In the genomic region with DNA sequence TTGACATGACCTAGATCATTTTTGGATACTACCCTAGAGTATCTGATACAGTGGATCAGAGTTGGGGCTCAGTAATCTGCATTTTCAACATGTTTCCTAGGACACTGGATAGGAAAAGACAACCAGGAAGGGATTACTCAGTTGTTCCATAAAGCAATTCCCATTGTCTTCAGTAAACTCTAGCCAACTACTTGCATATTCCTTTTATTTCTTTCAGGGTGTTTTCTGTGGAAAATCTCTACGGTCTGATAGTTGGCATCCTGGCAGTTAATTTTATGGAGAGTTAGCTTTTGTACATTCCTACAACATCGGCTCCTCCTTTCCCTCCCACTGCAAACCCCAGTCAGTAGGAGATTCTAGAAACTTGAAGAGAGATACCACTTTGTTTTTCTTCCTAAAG, we compare ENCODE assay signal across 21 cellular contexts.
DNase-seq lines count a peak whose midpoint lies in the region; ATAC-seq, FAIRE-seq and TF ChIP-seq lines count a peak whose summit lies in the region.
"Had no signal": no experiment of that assay in that cellular context is flagged by ENCODE, and none has a peak within 500 bp of the region (broad histone marks: within the 10 kb centered on the region; RNA-seq: fewer than 3 reads in every experiment).

No MANE protein-coding gene starts in this region.

- no peaks in the 10 kb centered on the region for H3K9me3 Mint-ChIP-seq in astrocyte (ENCODE audit: unreplicated experiment)
- H3K9me3 Mint-ChIP-seq in stimulated activated naive CD8-positive, alpha-beta T cell treated with anti-CD3 and anti-CD28 coated beads, Interleukin-15, amount 100 ng/mL, for 72 hours: no peaks in the 10 kb centered on the region

- DNase-seq in astrocyte (ENCODE audit: low read depth) (no peak), left kidney (ENCODE audit: low read depth, low spot score) (peak; percentile 39), GDM1 (lab: John Stamatoyannopoulos, UW) (no peak), urothelium cell line (ENCODE audit: low spot score) (no peak)
- DNase-seq in stimulated activated naive CD8-positive, alpha-beta T cell treated with anti-CD3 and anti-CD28 coated beads, Interleukin-15, amount 100 ng/mL, for 72 hours: no peak
- DNase-seq: AML-193; Calu3; CD4-positive, CD25-positive, alpha-beta regulatory T cell; MG63; NCI-H1105 treated with DMSO at 0.1 percent for 48 hours; NCI-H187; NCI-H69; PC-3 had no signal

- TF ChIP-seq CTCF in astrocyte (IDR thresholded peaks at IDR 0.05; ENCODE audit: insufficient read depth, low read depth, low read length): no peak

- H3K79me2 ChIP-seq in ACC112 (ENCODE audit: control insufficient read depth, insufficient read depth, low read length, unreplicated experiment): peaks cover 11% of the 10 kb centered on the region
- no peaks in the 10 kb centered on the region for H3K79me2 ChIP-seq in astrocyte (ENCODE audit: insufficient read depth, low read length)

- no peaks in the 10 kb centered on the region for H3K36me3 Mint-ChIP-seq in astrocyte (ENCODE audit: low read depth, unreplicated experiment)
- H3K36me3 Mint-ChIP-seq: CD4-positive, CD25-positive, alpha-beta regulatory T cell had no signal

- H3K36me3 ChIP-seq in ACC112 (ENCODE audit: insufficient read depth, low read length) (no peaks in the 10 kb centered on the region), astrocyte (ENCODE audit: insufficient read depth, low read length) (no peaks in the 10 kb centered on the region), rectal smooth muscle tissue (ENCODE audit: control insufficient read depth, insufficient read depth, low read length) (no peaks in the 10 kb centered on the region)
- H3K36me3 ChIP-seq: MG63 had no signal

- H3K27me3 ChIP-seq in ACC112 (ENCODE audit: insufficient read depth, low read length) (no peaks in the 10 kb centered on the region), astrocyte (ENCODE audit: insufficient read depth, low read length) (no peaks in the 10 kb centered on the region), rectal smooth muscle tissue (ENCODE audit: control insufficient read depth, insufficient read depth, low read length) (no peaks in the 10 kb centered on the region)
- H3K27me3 ChIP-seq: MG63 had no signal

- H4K20me1 ChIP-seq in astrocyte (ENCODE audit: insufficient read depth, low read length): no peaks in the 10 kb centered on the region

- H3K4me2 ChIP-seq in astrocyte (ENCODE audit: low read length): no peak overlapping the region
- H3K4me2 ChIP-seq: A549, GM23338, KMS-11 had no signal

- peaks cover 65% of the 10 kb centered on the region for H3K4me1 ChIP-seq in ACC112 (ENCODE audit: control insufficient read depth, insufficient read depth, low read length, unreplicated experiment)
- H3K4me1 ChIP-seq in astrocyte (ENCODE audit: insufficient read depth, low read length): peaks cover 5% of the 10 kb centered on the region
- H3K4me1 ChIP-seq in rectal smooth muscle tissue (ENCODE audit: control insufficient read depth, insufficient read depth, low read length): no peaks in the 10 kb centered on the region

- FAIRE-seq in astrocyte (lab: Jason Lieb, UNC) (peak; percentile 32), urothelium cell line (lab: Jason Lieb, UNC) (no peak)
- FAIRE-seq: A549, GM12892, HepG2 had no signal

- H3K9ac ChIP-seq in astrocyte (ENCODE audit: low read length) (no peak overlapping the region), rectal smooth muscle tissue (ENCODE audit: low read length) (no peak overlapping the region)
- H3K9ac ChIP-seq: KMS-11 had no signal

- H3K4me3 Mint-ChIP-seq in astrocyte (ENCODE audit: unreplicated experiment): no peak overlapping the region
- H3K4me3 Mint-ChIP-seq in stimulated activated naive CD8-positive, alpha-beta T cell treated with anti-CD3 and anti-CD28 coated beads, Interleukin-15, amount 100 ng/mL, for 72 hours: no peak overlapping the region
- H3K4me3 Mint-ChIP-seq: CD4-positive, CD25-positive, alpha-beta regulatory T cell; GM23338 had no signal

- H2AFZ ChIP-seq in ACC112 (ENCODE audit: low read length, unreplicated experiment) (peak overlapping the region; percentile 70), astrocyte (ENCODE audit: low read depth, low read length) (no peak overlapping the region)
- H2AFZ ChIP-seq: GM23338 had no signal

- H3K4me3 ChIP-seq in ACC112 (ENCODE audit: low read depth, low read length): no peak overlapping the region; the same call in 1 of the 2 replicates
- H3K4me3 ChIP-seq in astrocyte (ENCODE audit: insufficient read depth, low read depth, low read length): no peak overlapping the region
- H3K4me3 ChIP-seq in rectal smooth muscle tissue (ENCODE audit: low read length): no peak overlapping the region
- H3K4me3 ChIP-seq: A549, GM23338, MG63 had no signal

- H3K27me3 Mint-ChIP-seq in astrocyte (ENCODE audit: low read depth, unreplicated experiment): no peaks in the 10 kb centered on the region
- H3K27me3 Mint-ChIP-seq in stimulated activated naive CD8-positive, alpha-beta T cell treated with anti-CD3 and anti-CD28 coated beads, Interleukin-15, amount 100 ng/mL, for 72 hours: no peaks in the 10 kb centered on the region
- H3K27me3 Mint-ChIP-seq: CD4-positive, CD25-positive, alpha-beta regulatory T cell had no signal

- H3K27ac Mint-ChIP-seq in astrocyte (ENCODE audit: unreplicated experiment): no peak overlapping the region
- no peak overlapping the region for H3K27ac Mint-ChIP-seq in stimulated activated naive CD8-positive, alpha-beta T cell treated with anti-CD3 and anti-CD28 coated beads, Interleukin-15, amount 100 ng/mL, for 72 hours
- H3K27ac Mint-ChIP-seq: CD4-positive, CD25-positive, alpha-beta regulatory T cell; GM23338 had no signal

- no peak for ATAC-seq in HG03521 (IDR thresholded peaks at IDR 0.05; ENCODE audit: unreplicated experiment)
- no peak for ATAC-seq in stimulated activated naive CD8-positive, alpha-beta T cell treated with anti-CD3 and anti-CD28 coated beads, Interleukin-15, amount 100 ng/mL, for 72 hours
- ATAC-seq: A549, GM23338, HepG2, PC-3 had no signal

- H3K27ac ChIP-seq in ACC112 (ENCODE audit: low read depth, low read length) (peak overlapping the region; percentile 89), astrocyte (ENCODE audit: low read depth, low read length) (no peak overlapping the region), rectal smooth muscle tissue (ENCODE audit: low read depth, low read length) (peak overlapping the region; percentile 6)
- H3K27ac ChIP-seq: KMS-11 had no signal

- H3K9me3 ChIP-seq in astrocyte (ENCODE audit: insufficient read depth, low read depth, low read length): no peaks in the 10 kb centered on the region
- H3K9me3 ChIP-seq: MG63 had no signal

- H3K4me1 Mint-ChIP-seq in astrocyte (ENCODE audit: low read depth, unreplicated experiment): peaks cover 3% of the 10 kb centered on the region
- no peaks in the 10 kb centered on the region for H3K4me1 Mint-ChIP-seq in stimulated activated naive CD8-positive, alpha-beta T cell treated with anti-CD3 and anti-CD28 coated beads, Interleukin-15, amount 100 ng/mL, for 72 hours
- H3K4me1 Mint-ChIP-seq: CD4-positive, CD25-positive, alpha-beta regulatory T cell had no signal
